ENCODE assay signal across 16 cellular contexts in the genomic region with DNA sequence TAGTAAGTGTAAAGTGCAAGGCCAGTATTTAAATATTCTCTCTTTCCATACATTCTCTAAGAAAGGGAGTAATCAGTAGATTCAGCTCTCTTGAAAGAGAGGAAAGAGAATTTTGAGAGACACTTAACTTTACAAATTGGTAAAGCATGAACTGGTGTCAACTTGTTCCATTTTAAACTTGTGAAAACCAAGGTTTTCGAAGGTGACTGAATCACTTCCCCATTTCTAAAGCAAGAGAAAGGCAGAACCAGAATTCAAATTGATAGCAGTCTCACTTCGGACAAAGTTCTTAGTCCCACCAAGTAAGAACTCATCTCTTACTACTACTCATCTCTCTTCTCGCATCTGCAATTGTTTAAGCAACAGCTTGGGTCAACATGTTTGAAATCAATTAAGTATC. TPM values are rescaled to one million over a fixed set of nuclear protein-coding genes. Genes with fewer than 3 reads are reported as not detected.
"Had no signal": no experiment of that assay in that cellular context is flagged by ENCODE, and none has a peak within 500 bp of the region (broad histone marks: within the 10 kb centered on the region; RNA-seq: fewer than 3 reads in every experiment).

No MANE protein-coding gene starts in this region.

- H3K4me3 ChIP-seq: lung, prostate gland, right lobe of liver, transverse colon had no signal

- DNase-seq: activated CD4-positive, alpha-beta T cell treated with anti-CD3 and anti-CD28 coated beads, Interleukin-2, amount 50 U/mL, for 4 hours; activated effector memory CD4-positive, alpha-beta T cell treated with Interleukin-2 at 50 U/mL for 16 hours; activated T-cell treated with anti-CD3 and anti-CD28 coated beads, Interleukin-2, amount 50 U/mL, for 1 hour; foreskin melanocyte; hippocampal formation; natural killer cell; nucleus accumbens; right lobe of liver; spleen; stimulated activated CD4-positive, alpha-beta T cell treated with anti-CD3 and anti-CD28 coated beads, Interleukin-1b, Interleukin-23, amount 100 ng/mL, for 48 hours; transverse colon had no signal

- H3K36me3 ChIP-seq: prostate gland, right lobe of liver, spleen had no signal

- H3K27me3 ChIP-seq: right lobe of liver, transverse colon had no signal

- ATAC-seq: activated CD4-positive, CD25-positive, alpha-beta regulatory T cell treated with anti-CD3 and anti-CD28 coated beads, Interleukin-2, amount 50 U/mL, for 24 hours; natural killer cell; stimulated activated memory B cell treated with anti-CD40 and anti-IgM and Interleukin-4, amounts not matched to agents 10 μg/mL and 1 μg/mL and 100 μg/mL, for 72 hours had no signal

- H3K9me3 ChIP-seq: prostate gland, right lobe of liver, spleen, transverse colon had no signal

RNA-seq across cellular contexts. Expression of a gene that starts 22.4 kb away (rescaled TPM):
- total RNA-seq: natural killer cell; T-helper 2 cell treated with Interferon-gamma antibody and Interleukin-4, amounts not matched to agents 100 ng/mL and 5 ng/mL, for 36 hours had no signal
